1 cellular context compared by ENCODE assay signal in the genomic region with DNA sequence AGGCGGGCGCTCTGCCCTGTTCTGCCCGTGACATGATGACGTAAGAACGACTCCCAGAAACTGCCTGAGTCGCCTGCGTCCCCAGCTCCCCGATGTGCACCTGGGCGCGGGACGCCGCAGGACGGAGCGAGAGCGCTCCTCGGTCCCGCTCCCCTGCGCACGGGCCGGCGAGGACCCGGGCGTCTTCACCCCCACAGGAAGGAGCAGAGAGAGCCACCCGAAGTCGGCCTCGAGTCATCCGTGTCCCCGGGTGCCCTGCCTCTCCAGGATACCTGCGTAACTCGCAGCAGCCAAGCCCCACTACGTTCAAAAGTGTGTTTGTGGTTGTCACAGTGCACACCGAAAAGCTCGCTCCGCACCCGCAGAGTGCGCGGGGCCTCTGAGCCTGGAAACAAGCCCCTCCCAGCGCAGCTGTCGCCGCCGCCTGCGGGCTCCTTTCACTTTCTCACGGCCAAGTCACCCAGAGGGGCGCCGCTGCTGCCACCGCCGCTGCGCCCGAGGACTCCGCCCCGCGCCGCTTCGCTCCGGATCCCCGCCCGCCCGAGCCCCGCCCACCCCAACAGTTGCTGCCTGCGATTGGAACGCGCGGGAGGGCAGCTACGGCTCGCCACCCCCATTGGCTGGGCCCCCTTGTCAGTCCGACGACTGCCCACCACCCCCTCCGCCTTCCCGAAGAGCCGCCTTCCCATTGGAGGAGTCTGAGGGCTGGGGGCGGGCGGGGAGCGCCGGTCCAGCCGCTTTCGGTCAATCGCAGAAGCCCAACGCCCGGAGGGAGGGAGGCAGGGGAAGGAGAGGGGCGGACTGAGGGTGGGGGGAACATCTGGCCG.
TF ChIP-seq lines count a peak whose summit lies in the region.

No MANE protein-coding gene starts in this region.

TF ChIP-seq in SK-N-SH, 30 proteins besides CTCF, POLR2A, EP300 and RAD21 (continued from another document):
- TF ChIP-seq MAX (IDR thresholded peaks at IDR 0.05; ENCODE audit: low read depth): peak; percentile 11; the same call in 1 of the 2 replicates
- peak; percentile 63; the same call in 1 of the 2 replicates for TF ChIP-seq TAF1 (IDR thresholded peaks at IDR 0.05; ENCODE audit: borderline replicate concordance, low read depth, low read length)
- TF ChIP-seq FOSL2 (IDR thresholded peaks at IDR 0.05; ENCODE audit: borderline replicate concordance, low read depth): no peak
- TF ChIP-seq GATA2 (CRISPR knock-in tag; IDR thresholded peaks at IDR 0.05): no peak
- TF ChIP-seq NFIC (IDR thresholded peaks at IDR 0.05; ENCODE audit: borderline replicate concordance): 0 out of 2 replicates have a peak, but pooled peaks have one; percentile 5
- TF ChIP-seq GABPA (IDR thresholded peaks at IDR 0.05; ENCODE audit: low read depth): no peak; the same call in 1 of the 2 replicates
- TF ChIP-seq NRF1 (IDR thresholded peaks at IDR 0.05; ENCODE audit: low read depth, low read length): 0 out of 2 replicates have a peak, but pooled peaks have one; percentile 12
- no peak for TF ChIP-seq TEAD4 (IDR thresholded peaks at IDR 0.05; ENCODE audit: borderline replicate concordance, insufficient read depth)
- TF ChIP-seq SIN3A (IDR thresholded peaks at IDR 0.05; ENCODE audit: borderline replicate concordance, low read depth, low read length): 0 out of 2 replicates have a peak, but pooled peaks have one; percentile 28
- TF ChIP-seq IRF3 (IDR thresholded peaks at IDR 0.05; ENCODE audit: low read depth, low read length): peak; percentile 49
- TF ChIP-seq CHD2 (IDR thresholded peaks at IDR 0.05; ENCODE audit: low read length, partially characterized antibody): peak; percentile 59
- TF ChIP-seq POLR2AphosphoS5 (IDR thresholded peaks at IDR 0.05; ENCODE audit: low read depth, low read length): peak; percentile 73
- no peak for TF ChIP-seq RXRA (IDR thresholded peaks at IDR 0.05; ENCODE audit: borderline replicate concordance, low read depth)
TF ChIP-seq in SK-N-SH: peak in this region for 11.
